Comparison of ENCODE assay signal across 28 cellular contexts in the genomic region with DNA sequence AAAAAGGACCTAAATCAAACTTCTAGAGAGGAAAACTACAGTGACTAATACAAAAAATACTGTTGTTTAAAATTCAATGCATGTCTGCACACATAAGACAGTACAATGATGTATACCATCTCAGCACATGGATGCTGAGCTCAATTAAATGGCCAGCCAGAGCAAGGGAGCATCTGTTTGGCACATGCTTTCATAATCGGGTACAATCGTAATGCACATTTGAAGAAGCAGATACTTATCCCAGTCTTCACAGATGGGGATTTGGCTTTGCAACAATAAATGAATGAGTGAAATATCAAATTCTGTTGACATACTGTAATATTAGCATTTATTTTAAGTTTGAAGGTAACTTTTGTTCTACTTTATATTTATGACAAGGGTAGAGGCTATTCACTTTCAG.
"Had no signal": no experiment of that assay in that cellular context is flagged by ENCODE, and none has a peak within 500 bp of the region (broad histone marks: within the 10 kb centered on the region; RNA-seq: fewer than 3 reads in every experiment).

No MANE protein-coding gene starts in this region.

- H3K4me3 Mint-ChIP-seq: naive thymus-derived CD8-positive, alpha-beta T cell; nephron; neural crest cell; stimulated activated naive B cell treated with anti-CD40 and anti-IgM and Interleukin-4, amounts not matched to agents 10 μg/mL and 1 μg/mL and 100 μg/mL, for 72 hours had no signal

- H3K27ac ChIP-seq: left lung, lower lobe of right lung, pancreas, prostate gland, skin epidermis, stomach, testis, thyroid gland, transverse colon, upper lobe of left lung, vagina had no signal

- H3K4me1 Mint-ChIP-seq: naive thymus-derived CD8-positive, alpha-beta T cell; nephron; neural crest cell; stimulated activated naive B cell treated with anti-CD40 and anti-IgM and Interleukin-4, amounts not matched to agents 10 μg/mL and 1 μg/mL and 100 μg/mL, for 72 hours had no signal

- H3K4me3 ChIP-seq: left lung, lower lobe of right lung, pancreas, prostate gland, skin epidermis, stomach, testis, thyroid gland, transverse colon, upper lobe of left lung, vagina had no signal

- H3K4me1 ChIP-seq: left lung, lower lobe of right lung, pancreas, prostate gland, stomach, testis, thyroid gland, transverse colon, upper lobe of left lung, vagina had no signal

- H3K27ac Mint-ChIP-seq: naive thymus-derived CD8-positive, alpha-beta T cell; nephron; stimulated activated naive B cell treated with anti-CD40 and anti-IgM and Interleukin-4, amounts not matched to agents 10 μg/mL and 1 μg/mL and 100 μg/mL, for 72 hours had no signal

- ATAC-seq: left colon; left lung; lower lobe of right lung; naive thymus-derived CD8-positive, alpha-beta T cell; pancreas; right cardiac atrium; sciatic nerve; stimulated activated naive B cell treated with anti-CD40 and anti-IgM and Interleukin-4, amounts not matched to agents 10 μg/mL and 1 μg/mL and 100 μg/mL, for 72 hours; stimulated activated naive CD8-positive, alpha-beta T cell treated with anti-CD3 and anti-CD28 coated beads, Interleukin-15, Interleukin-2, amounts not matched to agents 100 U/mL and 50 U/mL, for 24 hours had no signal

- H3K9me3 ChIP-seq: pancreas, prostate gland, testis, thyroid gland, vagina had no signal

- H3K27me3 ChIP-seq: left lung, pancreas, stomach, testis, thyroid gland, transverse colon, upper lobe of left lung, vagina had no signal

- H3K36me3 ChIP-seq: left lung, lower lobe of right lung, pancreas, prostate gland, stomach, thyroid gland, transverse colon, upper lobe of left lung, vagina had no signal

- DNase-seq: left colon; left lung; lower lobe of right lung; mammary epithelial cell; mesenchymal stem cell; naive thymus-derived CD8-positive, alpha-beta T cell; nucleus accumbens; pancreas; posterior cingulate gyrus; retina; right cardiac atrium; stimulated activated CD4-positive, alpha-beta T cell treated with anti-CD3 and anti-CD28 coated beads, Interleukin-12 subunit alpha, Interleukin-12 subunit beta, amount 100 ng/mL, for 4 hours; stimulated activated CD4-positive, alpha-beta T cell treated with anti-CD3 and anti-CD28 coated beads, Interleukin-15, amount 100 ng/mL, for 24 hours; stimulated activated CD4-positive, alpha-beta T cell treated with anti-CD3 and anti-CD28 coated beads, Interleukin-2, amount 100 ng/mL, for 24 hours; stimulated activated CD4-positive, alpha-beta T cell treated with anti-CD3 and anti-CD28 coated beads, Interleukin-4, amount 100 ng/mL, for 1 hour; stimulated activated naive B cell treated with anti-CD40 and anti-IgM and Interleukin-4, amounts not matched to agents 10 μg/mL and 1 μg/mL and 100 μg/mL, for 72 hours; stimulated activated naive CD8-positive, alpha-beta T cell treated with anti-CD3 and anti-CD28 coated beads, Interleukin-15, Interleukin-2, amounts not matched to agents 100 U/mL and 50 U/mL, for 24 hours; stomach; testis; thyroid gland; transverse colon; upper lobe of left lung had no signal

- H3K27me3 Mint-ChIP-seq: naive thymus-derived CD8-positive, alpha-beta T cell; stimulated activated naive B cell treated with anti-CD40 and anti-IgM and Interleukin-4, amounts not matched to agents 10 μg/mL and 1 μg/mL and 100 μg/mL, for 72 hours had no signal
